Comparison of ENCODE assay signal across 20 cellular contexts in the genomic region with DNA sequence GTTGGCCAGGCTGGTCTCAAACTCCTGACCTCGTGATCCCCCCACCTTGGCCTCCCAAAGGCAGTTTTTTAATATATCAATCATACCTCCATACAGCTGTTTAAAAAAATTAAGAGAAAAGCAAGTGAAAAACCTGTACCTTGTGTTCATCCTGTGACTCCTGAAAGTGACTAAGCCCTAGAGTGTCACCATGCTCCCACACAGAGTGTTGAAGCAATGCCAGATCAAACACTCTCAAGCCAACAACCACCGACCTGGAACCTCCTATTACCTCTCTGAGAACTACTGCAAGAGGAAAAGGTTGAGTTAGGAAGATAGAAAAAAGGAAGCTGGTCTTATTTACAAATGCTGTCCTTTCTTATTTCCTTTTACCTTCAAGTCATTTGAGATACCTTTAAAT.
DNase-seq lines count a peak whose midpoint lies in the region; ATAC-seq and TF ChIP-seq lines count a peak whose summit lies in the region.
"Had no signal": no experiment of that assay in that cellular context is flagged by ENCODE, and none has a peak within 500 bp of the region (broad histone marks: within the 10 kb centered on the region; RNA-seq: fewer than 3 reads in every experiment).

No MANE protein-coding gene starts in this region.

- DNase-seq in Calu3 (peak; percentile 48), HK-2 (ENCODE audit: unreplicated experiment) (peak; percentile 49), lower lobe of right lung (no peak), NCI-H2107 (lab: John Stamatoyannopoulos, UW) (no peak), NCI-H146 (lab: John Stamatoyannopoulos, UW) (no peak)
- no peak for DNase-seq in activated T-cell treated with anti-CD3 and anti-CD28 coated beads, Interleukin-2, amount 50 U/mL, for 4 hours
- DNase-seq: adrenal gland, H9, hypothalamus, left ventricle myocardium inferior, NCI-H1417, NCI-H446, small intestine, WERI-Rb-1 had no signal

- ATAC-seq in lower lobe of right lung (peak; percentile 88 to 89), HG02623 (IDR thresholded peaks at IDR 0.05; ENCODE audit: unreplicated experiment) (no peak)
- ATAC-seq in activated T-cell treated with anti-CD3 and anti-CD28 coated beads, Interleukin-2, amount 50 U/mL, for 4 hours: no peak

- H3K9me3 Mint-ChIP-seq in Calu3 (ENCODE audit: low read depth, unreplicated experiment): no peaks in the 10 kb centered on the region
- H3K9me3 Mint-ChIP-seq in activated T-cell treated with anti-CD3 and anti-CD28 coated beads, Interleukin-2, amount 50 U/mL, for 4 hours: no peaks in the 10 kb centered on the region
- H3K9me3 Mint-ChIP-seq: activated T-helper 2 cell treated with anti-CD3 and anti-CD28 coated beads, Interferon-gamma antibody, Interleukin-2, Interleukin-4, amounts not matched to agents 10 μg/mL and 5 μg/mL and 100 μg/mL, durations not matched to agents 14 hours and 24 hours and 36 hours; H9; stimulated activated naive CD8-positive, alpha-beta T cell treated with anti-CD3 and anti-CD28 coated beads, Interleukin-15, Interleukin-2, amounts not matched to agents 100 ng/mL and 50 ng/mL, for 24 hours had no signal

- intact Hi-C loops in Calu3 (cut with micrococcal nuclease; ENCODE audit: unreplicated experiment): no loop called here
- intact Hi-C loops in lower lobe of right lung (cut with DNase I): no loop called here

- no peak for TF ChIP-seq CTCF in Calu3 (IDR thresholded peaks at IDR 0.05; ENCODE audit: unreplicated experiment)
- no peak for TF ChIP-seq CTCF in VCaP (conservative IDR thresholded peaks at IDR 0.05)
- TF ChIP-seq CTCF in lower lobe of right lung (IDR thresholded peaks at IDR 0.05): no peak

- no TSS peak for BruUV-seq in Calu3 (replicated peaks; lab: Mats Ljungman, UMichigan)

- H3K9me3 ChIP-seq in lower lobe of right lung: no peaks in the 10 kb centered on the region
- H3K9me3 ChIP-seq: adrenal gland, left ventricle myocardium inferior had no signal

- H3K36me3 ChIP-seq in lower lobe of right lung: no peaks in the 10 kb centered on the region
- H3K36me3 ChIP-seq: adrenal gland, left ventricle myocardium inferior, WERI-Rb-1 had no signal

- no peak overlapping the region for H3K4me3 ChIP-seq in lower lobe of right lung
- H3K4me3 ChIP-seq: adrenal gland, left ventricle myocardium inferior had no signal

- peaks cover 5% of the 10 kb centered on the region for H3K36me3 Mint-ChIP-seq in Calu3 (ENCODE audit: insufficient read depth, unreplicated experiment)
- H3K36me3 Mint-ChIP-seq in activated T-cell treated with anti-CD3 and anti-CD28 coated beads, Interleukin-2, amount 50 U/mL, for 4 hours (ENCODE audit: insufficient read depth): no peaks in the 10 kb centered on the region

- no peaks in the 10 kb centered on the region for H3K4me1 ChIP-seq in lower lobe of right lung
- H3K4me1 ChIP-seq: adrenal gland, left ventricle myocardium inferior, parathyroid adenoma had no signal

- H3K4me3 Mint-ChIP-seq in Calu3 (ENCODE audit: low read depth, unreplicated experiment): no peak overlapping the region
- H3K4me3 Mint-ChIP-seq in activated T-cell treated with anti-CD3 and anti-CD28 coated beads, Interleukin-2, amount 50 U/mL, for 4 hours: no peak overlapping the region
- H3K4me3 Mint-ChIP-seq: central memory CD8-positive, alpha-beta T cell; H9; stimulated activated naive CD8-positive, alpha-beta T cell treated with anti-CD3 and anti-CD28 coated beads, Interleukin-15, Interleukin-2, amounts not matched to agents 100 ng/mL and 50 ng/mL, for 24 hours had no signal

- CTCF ChIA-PET in Calu3 (lab: Charles Lee): interaction anchor here (0.6 kb wide), 1 partner anchor 128 kb away, joined by 3 read pairs; no protein-coding TSS in a partner anchor

- H3K27ac Mint-ChIP-seq in Calu3 (ENCODE audit: unreplicated experiment): no peak overlapping the region
- H3K27ac Mint-ChIP-seq: activated T-helper 2 cell treated with anti-CD3 and anti-CD28 coated beads, Interferon-gamma antibody, Interleukin-2, Interleukin-4, amounts not matched to agents 10 μg/mL and 5 μg/mL and 100 μg/mL, durations not matched to agents 14 hours and 24 hours and 36 hours; H9; stimulated activated naive CD8-positive, alpha-beta T cell treated with anti-CD3 and anti-CD28 coated beads, Interleukin-15, Interleukin-2, amounts not matched to agents 100 ng/mL and 50 ng/mL, for 24 hours had no signal

- peaks cover 12% of the 10 kb centered on the region for H3K4me1 Mint-ChIP-seq in Calu3 (ENCODE audit: low read depth, unreplicated experiment)
- no peaks in the 10 kb centered on the region for H3K4me1 Mint-ChIP-seq in activated T-cell treated with anti-CD3 and anti-CD28 coated beads, Interleukin-2, amount 50 U/mL, for 4 hours (ENCODE audit: low read depth)
- H3K4me1 Mint-ChIP-seq: central memory CD8-positive, alpha-beta T cell had no signal

- no peaks in the 10 kb centered on the region for H3K27me3 Mint-ChIP-seq in Calu3 (ENCODE audit: unreplicated experiment)
- H3K27me3 Mint-ChIP-seq in activated T-cell treated with anti-CD3 and anti-CD28 coated beads, Interleukin-2, amount 50 U/mL, for 4 hours (ENCODE audit: low read depth): no peaks in the 10 kb centered on the region
- H3K27me3 Mint-ChIP-seq: central memory CD8-positive, alpha-beta T cell; stimulated activated naive CD8-positive, alpha-beta T cell treated with anti-CD3 and anti-CD28 coated beads, Interleukin-15, Interleukin-2, amounts not matched to agents 100 ng/mL and 50 ng/mL, for 24 hours had no signal

- H3K27ac ChIP-seq in VCaP (peak overlapping the region; percentile 36), lower lobe of right lung (no peak overlapping the region)
- H3K27ac ChIP-seq: adrenal gland, left ventricle myocardium inferior, parathyroid adenoma, WERI-Rb-1 had no signal

- no peaks in the 10 kb centered on the region for H3K27me3 ChIP-seq in lower lobe of right lung (ENCODE audit: low read depth)
- H3K27me3 ChIP-seq: adrenal gland had no signal

Comparison
In these comparisons a context has a peak if more than half of its experiments do, and no peak if none do; other contexts are left out.
1. DNase-seq: peak in Calu3 (single experiment) and HK-2 (single experiment); none in lower lobe of right lung (single experiment), NCI-H2107 (single experiment), activated T-cell treated with anti-CD3 and anti-CD28 coated beads, Interleukin-2, amount 50 U/mL, for 4 hours (single experiment) and NCI-H146 (single experiment).
2. ATAC-seq: peak in lower lobe of right lung (2 of 2); none in activated T-cell treated with anti-CD3 and anti-CD28 coated beads, Interleukin-2, amount 50 U/mL, for 4 hours (0 of 2) and HG02623 (single experiment).